ENCODE assay signal across 30 cellular contexts in the genomic region with DNA sequence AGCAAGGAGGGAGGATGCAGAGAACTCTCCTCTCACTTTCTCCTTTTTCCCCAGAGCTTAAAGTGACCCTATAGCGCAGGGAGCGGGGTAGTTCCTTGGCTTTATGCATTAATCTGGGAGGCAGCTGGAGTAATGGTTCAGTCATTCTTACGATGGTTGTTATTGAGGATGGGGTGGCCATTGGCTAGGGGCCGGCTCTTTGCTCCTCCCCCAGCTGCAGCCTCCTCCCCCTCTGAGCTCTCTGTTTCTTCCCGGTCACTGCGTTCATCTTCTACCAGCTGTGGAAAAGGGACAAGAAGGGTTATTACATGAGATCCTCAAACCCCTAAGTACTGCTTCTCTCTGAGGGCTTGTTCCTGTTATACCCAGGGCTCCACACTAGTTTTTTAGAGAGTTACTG. TPM values are rescaled to one million over a fixed set of nuclear protein-coding genes. Genes with fewer than 3 reads are reported as not detected.
A peak's percentile ranks its signal among the peaks of the same experiment; 100 is the strongest.
DNase-seq lines count a peak whose midpoint lies in the region; ATAC-seq and TF ChIP-seq lines count a peak whose summit lies in the region.
"Had no signal": no experiment of that assay in that cellular context is flagged by ENCODE, and none has a peak within 500 bp of the region (broad histone marks: within the 10 kb centered on the region; RNA-seq: fewer than 3 reads in every experiment).

No MANE protein-coding gene starts in this region.

- H3K27me3 Mint-ChIP-seq in activated CD8-positive, alpha-beta T cell treated with anti-CD3 and anti-CD28 coated beads for 36 hours, result no peaks in the 10 kb centered on the region
- H3K27me3 Mint-ChIP-seq in activated CD8-positive, alpha-beta T cell treated with anti-CD3 and anti-CD28 coated beads, Interleukin-2, amount 10 ng/mL, durations not matched to agents 7 days and 5 days (ENCODE audit: low read depth), result no peaks in the 10 kb centered on the region
- H3K27me3 Mint-ChIP-seq in activated T-helper 17 cell treated with anti-CD3 and anti-CD28 coated beads, Interleukin-2, amount 50 U/mL, for 72 hours, result no peaks in the 10 kb centered on the region
- no peaks in the 10 kb centered on the region for H3K27me3 Mint-ChIP-seq in CD14-positive monocyte (ENCODE audit: low read depth in 3 of 3)
- H3K27me3 Mint-ChIP-seq: brain; CD4-positive, CD25-positive, alpha-beta regulatory T cell had no signal

- DNase-seq in activated CD8-positive, alpha-beta T cell treated with anti-CD3 and anti-CD28 coated beads for 36 hours, result no peak
- no peak for DNase-seq in activated CD8-positive, alpha-beta T cell treated with anti-CD3 and anti-CD28 coated beads, Interleukin-2, amount 10 ng/mL, durations not matched to agents 7 days and 5 days
- DNase-seq in midbrain (lab: John Stamatoyannopoulos, UW) (peak; percentile 56), substantia nigra (lab: John Stamatoyannopoulos, UW) (peak in 15 of 49 donors; percentile 6 to 47 (median 22)), thyroid gland (no peak), CD14-positive monocyte (ENCODE audit: low spot score) (no peak)
- DNase-seq in central memory CD4-positive, alpha-beta T cell, result no peak
- DNase-seq: activated naive CD4-positive, alpha-beta T cell; activated T-cell treated with anti-CD3 and anti-CD28 coated beads, Interleukin-2, amount 50 U/mL, for 1 hour; CD4-positive, CD25-positive, alpha-beta regulatory T cell; DND-41; effector CD4-positive, alpha-beta T cell; gastrocnemius medialis; GF-D8; HFFc6; lower lobe of right lung; mucosa of descending colon; NCI-H1048; NCI-H446; NCI-H774; pancreas; small intestine; stimulated activated CD4-positive, alpha-beta T cell treated with anti-CD3 and anti-CD28 coated beads, Interleukin-1b, Interleukin-23, amount 100 ng/mL, for 48 hours; stomach; trophoblast cell had no signal

- H3K27me3 ChIP-seq in thyroid gland, result no peaks in the 10 kb centered on the region
- H3K27me3 ChIP-seq: gastrocnemius medialis, pancreas, right atrium auricular region, stomach had no signal

- WGBS in thyroid gland, 2 donors, result 75 to 81% methylated on average over 6 of the region's 6 CpGs

- no peak for TF ChIP-seq POLR2A in thyroid gland (IDR thresholded peaks at IDR 0.05)

- peaks cover 8 to 16% of the 10 kb centered on the region in 2 donors for H3K4me1 ChIP-seq in thyroid gland

- H3K36me3 ChIP-seq in thyroid gland, result peaks cover 67 to 78% of the 10 kb centered on the region in 2 donors

- no peak overlapping the region for H3K4me3 ChIP-seq in thyroid gland (replicated peaks in 1 of 3)
- H3K4me3 ChIP-seq: gastrocnemius medialis, lower lobe of right lung, mucosa of descending colon, pancreas, right atrium auricular region, stomach had no signal

- H3K9me3 Mint-ChIP-seq in activated CD8-positive, alpha-beta T cell treated with anti-CD3 and anti-CD28 coated beads for 36 hours, result no peaks in the 10 kb centered on the region
- no peaks in the 10 kb centered on the region for H3K9me3 Mint-ChIP-seq in activated CD8-positive, alpha-beta T cell treated with anti-CD3 and anti-CD28 coated beads, Interleukin-2, amount 10 ng/mL, durations not matched to agents 7 days and 5 days (ENCODE audit: insufficient read depth)
- H3K9me3 Mint-ChIP-seq in activated T-helper 17 cell treated with anti-CD3 and anti-CD28 coated beads, Interleukin-2, amount 50 U/mL, for 72 hours, result no peaks in the 10 kb centered on the region
- no peaks in the 10 kb centered on the region for H3K9me3 Mint-ChIP-seq in CD14-positive monocyte
- H3K9me3 Mint-ChIP-seq: brain; CD4-positive, CD25-positive, alpha-beta regulatory T cell; HFFc6; nephron; T-helper 2 cell treated with Interferon-gamma antibody and Interleukin-4, amounts not matched to agents 5 μg/mL and 100 μg/mL, for 36 hours had no signal

- H3K36me3 Mint-ChIP-seq in activated CD8-positive, alpha-beta T cell treated with anti-CD3 and anti-CD28 coated beads for 36 hours (ENCODE audit: low read depth), result peaks cover 62% of the 10 kb centered on the region
- H3K36me3 Mint-ChIP-seq in activated CD8-positive, alpha-beta T cell treated with anti-CD3 and anti-CD28 coated beads, Interleukin-2, amount 10 ng/mL, durations not matched to agents 7 days and 5 days (ENCODE audit: low read depth), result peaks cover 70% of the 10 kb centered on the region
- H3K36me3 Mint-ChIP-seq in activated T-helper 17 cell treated with anti-CD3 and anti-CD28 coated beads, Interleukin-2, amount 50 U/mL, for 72 hours (ENCODE audit: low read depth), result peaks cover 93% of the 10 kb centered on the region
- peaks cover 75 to 76% of the 10 kb centered on the region in 2 donors for H3K36me3 Mint-ChIP-seq in CD14-positive monocyte

- peaks cover 11% of the 10 kb centered on the region for H3K4me1 Mint-ChIP-seq in activated CD8-positive, alpha-beta T cell treated with anti-CD3 and anti-CD28 coated beads for 36 hours (ENCODE audit: low read depth)
- peaks cover 13% of the 10 kb centered on the region for H3K4me1 Mint-ChIP-seq in activated CD8-positive, alpha-beta T cell treated with anti-CD3 and anti-CD28 coated beads, Interleukin-2, amount 10 ng/mL, durations not matched to agents 7 days and 5 days (ENCODE audit: low read depth)
- H3K4me1 Mint-ChIP-seq in activated T-helper 17 cell treated with anti-CD3 and anti-CD28 coated beads, Interleukin-2, amount 50 U/mL, for 72 hours, result peaks cover 14% of the 10 kb centered on the region
- peaks cover 17% of the 10 kb centered on the region for H3K4me1 Mint-ChIP-seq in CD14-positive monocyte

- no peaks in the 10 kb centered on the region for H3K9me3 ChIP-seq in thyroid gland
- H3K9me3 ChIP-seq: gastrocnemius medialis, lower lobe of right lung, mucosa of descending colon, pancreas, right atrium auricular region, stomach had no signal

- no peak overlapping the region for H3K4me3 Mint-ChIP-seq in activated CD8-positive, alpha-beta T cell treated with anti-CD3 and anti-CD28 coated beads for 36 hours
- H3K4me3 Mint-ChIP-seq in activated CD8-positive, alpha-beta T cell treated with anti-CD3 and anti-CD28 coated beads, Interleukin-2, amount 10 ng/mL, durations not matched to agents 7 days and 5 days, result no peak overlapping the region
- H3K4me3 Mint-ChIP-seq in activated T-helper 17 cell treated with anti-CD3 and anti-CD28 coated beads, Interleukin-2, amount 50 U/mL, for 72 hours, result no peak overlapping the region
- no peak overlapping the region for H3K4me3 Mint-ChIP-seq in CD14-positive monocyte
- H3K4me3 Mint-ChIP-seq: brain; CD4-positive, CD25-positive, alpha-beta regulatory T cell; HFFc6; nephron; T-helper 2 cell treated with Interferon-gamma antibody and Interleukin-4, amounts not matched to agents 5 μg/mL and 100 μg/mL, for 36 hours had no signal

- peak overlapping the region; percentile 96 for H3K27ac ChIP-seq in substantia nigra (ENCODE audit: low read depth, low read length, poor library complexity, severe bottlenecking)
- no peak overlapping the region for H3K27ac ChIP-seq in thyroid gland
- H3K27ac ChIP-seq: gastrocnemius medialis, lower lobe of right lung, pancreas, right atrium auricular region, stomach had no signal

- peak overlapping the region; percentile 62 for H3K27ac Mint-ChIP-seq in activated CD8-positive, alpha-beta T cell treated with anti-CD3 and anti-CD28 coated beads for 36 hours
- no peak overlapping the region for H3K27ac Mint-ChIP-seq in activated CD8-positive, alpha-beta T cell treated with anti-CD3 and anti-CD28 coated beads, Interleukin-2, amount 10 ng/mL, durations not matched to agents 7 days and 5 days
- peak overlapping the region; percentile 20 for H3K27ac Mint-ChIP-seq in activated T-helper 17 cell treated with anti-CD3 and anti-CD28 coated beads, Interleukin-2, amount 50 U/mL, for 72 hours
- peak overlapping the region in 1 of 7 donors; percentile 54 for H3K27ac Mint-ChIP-seq in CD14-positive monocyte
- H3K27ac Mint-ChIP-seq: CD4-positive, CD25-positive, alpha-beta regulatory T cell; HFFc6; T-helper 2 cell treated with Interferon-gamma antibody and Interleukin-4, amounts not matched to agents 5 μg/mL and 100 μg/mL, for 36 hours had no signal

- intact Hi-C loops in activated CD8-positive, alpha-beta T cell treated with anti-CD3 and anti-CD28 coated beads for 36 hours (cut with micrococcal nuclease), result no loop called here
- intact Hi-C loops in thyroid gland (cut with DNase I), result no loop called here
- intact Hi-C loops in CD14-positive monocyte (cut with micrococcal nuclease), result no loop called here

- CTCF ChIA-PET in activated CD8-positive, alpha-beta T cell treated with anti-CD3 and anti-CD28 coated beads for 36 hours (lab: Charles Lee), result interaction anchor here (1.1 to 2.4 kb wide), 2 partner anchors 14 to 30 kb away, joined by 3 to 8 read pairs; no protein-coding TSS in a partner anchor
- CTCF ChIA-PET in activated CD8-positive, alpha-beta T cell treated with anti-CD3 and anti-CD28 coated beads, Interleukin-2, amount 10 ng/mL, durations not matched to agents 7 days and 5 days (lab: Charles Lee), result interaction anchor here (0.8 to 1.7 kb wide), 3 partner anchors 12 to 30 kb away, joined by 3 to 7 read pairs (median 3); no protein-coding TSS in a partner anchor

- no peak for ATAC-seq in activated CD8-positive, alpha-beta T cell treated with anti-CD3 and anti-CD28 coated beads for 36 hours
- no peak for ATAC-seq in activated CD8-positive, alpha-beta T cell treated with anti-CD3 and anti-CD28 coated beads, Interleukin-2, amount 10 ng/mL, durations not matched to agents 7 days and 5 days
- ATAC-seq in activated T-helper 17 cell treated with anti-CD3 and anti-CD28 coated beads, Interleukin-2, amount 50 U/mL, for 72 hours (replicated peaks), result no peak
- ATAC-seq: gastrocnemius medialis, lower lobe of right lung, mucosa of descending colon, pancreas had no signal

- POLR2A ChIA-PET in activated CD8-positive, alpha-beta T cell treated with anti-CD3 and anti-CD28 coated beads for 36 hours (lab: Charles Lee), result interaction anchor here (0.5 to 2.8 kb wide), 6 partner anchors 8 to 566 kb away, joined by 3 to 8 read pairs (median 4); a partner anchor contains a TSS
- POLR2A ChIA-PET in activated CD8-positive, alpha-beta T cell treated with anti-CD3 and anti-CD28 coated beads, Interleukin-2, amount 10 ng/mL, durations not matched to agents 7 days and 5 days (lab: Charles Lee), result interaction anchor here (1.8 kb wide), 1 partner anchor 8 kb away, joined by 9 read pairs; no protein-coding TSS in a partner anchor

- no peak for TF ChIP-seq CTCF in activated CD8-positive, alpha-beta T cell treated with anti-CD3 and anti-CD28 coated beads for 36 hours (IDR thresholded peaks at IDR 0.05)
- TF ChIP-seq CTCF in thyroid gland (IDR thresholded peaks at IDR 0.05) (no peak), CD14-positive monocyte (IDR thresholded peaks at IDR 0.05) (no peak)

RNA-seq across cellular contexts. Expression of a gene that starts 8.6 kb away (rescaled TPM):
- 100 to 1,000 TPM; 129 to 132 TPM for total RNA-seq in activated CD8-positive, alpha-beta T cell treated with anti-CD3 and anti-CD28 coated beads for 36 hours
- total RNA-seq in activated CD8-positive, alpha-beta T cell treated with anti-CD3 and anti-CD28 coated beads, Interleukin-2, amount 10 ng/mL, durations not matched to agents 7 days and 5 days, result 100 to 1,000 TPM; 149 to 150 TPM
- total RNA-seq in activated T-helper 17 cell treated with anti-CD3 and anti-CD28 coated beads, Interleukin-2, amount 50 U/mL, for 72 hours, result 100 to 1,000 TPM; 114 to 212 TPM
- 100 to 1,000 TPM; 158 to 183 (median 171) TPM for total RNA-seq in thyroid gland
- polyA plus RNA-seq in CD14-positive monocyte, result 100 to 1,000 TPM; 200 to 224 TPM

RNA-seq across cellular contexts. Expression of a gene that starts 16.1 kb away (rescaled TPM):
- under 1 TPM in 1 of 2 experiments, not detected in 1; 0.25 TPM for total RNA-seq in activated CD8-positive, alpha-beta T cell treated with anti-CD3 and anti-CD28 coated beads for 36 hours
- total RNA-seq in activated CD8-positive, alpha-beta T cell treated with anti-CD3 and anti-CD28 coated beads, Interleukin-2, amount 10 ng/mL, durations not matched to agents 7 days and 5 days, result not detected
- total RNA-seq in activated T-helper 17 cell treated with anti-CD3 and anti-CD28 coated beads, Interleukin-2, amount 50 U/mL, for 72 hours, result under 1 TPM; 0.19 to 0.30 TPM
- 10 to 100 TPM in 2 of 4 donors, 1 to 10 TPM in 2; 5.8 to 14.9 (median 10.0) TPM for total RNA-seq in thyroid gland
- polyA plus RNA-seq in CD14-positive monocyte, result 1 to 10 TPM in 1 of 2 donors, under 1 TPM in 1; 0.28 to 1.4 TPM
- total RNA-seq: CD4-positive, CD25-positive, alpha-beta regulatory T cell; gastrocnemius medialis; mucosa of descending colon; stomach had no signal
- polyA plus RNA-seq: CD4-positive, CD25-positive, alpha-beta regulatory T cell had no signal

RNA-seq across cellular contexts. Expression of a gene that starts 39.8 kb away (rescaled TPM):
- total RNA-seq in activated CD8-positive, alpha-beta T cell treated with anti-CD3 and anti-CD28 coated beads for 36 hours, result 10 to 100 TPM; 45.1 to 52.3 TPM
- total RNA-seq in activated CD8-positive, alpha-beta T cell treated with anti-CD3 and anti-CD28 coated beads, Interleukin-2, amount 10 ng/mL, durations not matched to agents 7 days and 5 days, result 10 to 100 TPM; 58.5 to 59.3 TPM
- 10 to 100 TPM; 49.3 to 74.3 TPM for total RNA-seq in activated T-helper 17 cell treated with anti-CD3 and anti-CD28 coated beads, Interleukin-2, amount 50 U/mL, for 72 hours
- 10 to 100 TPM; 35.4 to 59.9 (median 44.8) TPM for total RNA-seq in thyroid gland
- 10 to 100 TPM; 13.9 to 15.5 TPM for polyA plus RNA-seq in CD14-positive monocyte

RNA-seq across cellular contexts. Expression of a gene that starts 40.7 kb away (rescaled TPM):
- total RNA-seq in activated CD8-positive, alpha-beta T cell treated with anti-CD3 and anti-CD28 coated beads for 36 hours, result 10 to 100 TPM; 10.4 TPM
- 1 to 10 TPM; 9.1 to 9.9 TPM for total RNA-seq in activated CD8-positive, alpha-beta T cell treated with anti-CD3 and anti-CD28 coated beads, Interleukin-2, amount 10 ng/mL, durations not matched to agents 7 days and 5 days
- total RNA-seq in activated T-helper 17 cell treated with anti-CD3 and anti-CD28 coated beads, Interleukin-2, amount 50 U/mL, for 72 hours, result 10 to 100 TPM; 10.9 to 22.6 TPM
- total RNA-seq in thyroid gland, result 100 to 1,000 TPM in 1 of 4 donors, 10 to 100 TPM in 3; 50.9 to 103 (median 90.4) TPM
- 10 to 100 TPM; 11.5 to 13.2 TPM for polyA plus RNA-seq in CD14-positive monocyte

RNA-seq across cellular contexts. Expression of a gene that starts 42.2 kb away (rescaled TPM):
- total RNA-seq in activated CD8-positive, alpha-beta T cell treated with anti-CD3 and anti-CD28 coated beads for 36 hours, result 10 to 100 TPM; 12.4 to 15.7 TPM
- 10 to 100 TPM; 15.8 to 19.0 TPM for total RNA-seq in activated CD8-positive, alpha-beta T cell treated with anti-CD3 and anti-CD28 coated beads, Interleukin-2, amount 10 ng/mL, durations not matched to agents 7 days and 5 days
- 10 to 100 TPM; 12.5 to 15.3 TPM for total RNA-seq in activated T-helper 17 cell treated with anti-CD3 and anti-CD28 coated beads, Interleukin-2, amount 50 U/mL, for 72 hours
- total RNA-seq in thyroid gland, result 10 to 100 TPM; 66.0 to 79.0 (median 76.3) TPM
- polyA plus RNA-seq in CD14-positive monocyte, result 10 to 100 TPM; 22.6 to 22.8 TPM

Comparison
In these comparisons a context has a peak if more than half of its experiments do, and no peak if none do; other contexts are left out.
1. RNA of a gene that starts 16.1 kb away (total RNA-seq): 5.8 to 14.9 TPM in thyroid gland; 0.19 to 0.30 TPM in activated T-helper 17 cell treated with anti-CD3 and anti-CD28 coated beads, Interleukin-2, amount 50 U/mL, for 72 hours, 0.25 TPM in activated CD8-positive, alpha-beta T cell treated with anti-CD3 and anti-CD28 coated beads for 36 hours and not detected in activated CD8-positive, alpha-beta T cell treated with anti-CD3 and anti-CD28 coated beads, Interleukin-2, amount 10 ng/mL, durations not matched to agents 7 days and 5 days; every median in the first group is over 4 times any median in the second.